In genomic region chr6:150409576-150410066, GRCh38 we compare ENCODE assay signal across 12 cellular contexts. TPM values are rescaled to one million over a fixed set of nuclear protein-coding genes. Genes with fewer than 3 reads are reported as not detected.
A peak's percentile ranks its signal among the peaks of the same experiment; 100 is the strongest.
DNase-seq lines count a peak whose midpoint lies in the region; ATAC-seq, FAIRE-seq and TF ChIP-seq lines count a peak whose summit lies in the region.
"Had no signal": no experiment of that assay in that cellular context is flagged by ENCODE, and none has a peak within 500 bp of the region (broad histone marks: within the 10 kb centered on the region; RNA-seq: fewer than 3 reads in every experiment).

No MANE protein-coding gene starts in this region.

- H3K79me2 ChIP-seq in MM.1S (ENCODE audit: low read length): no peaks in the 10 kb centered on the region

- DNase-seq in MM.1S (peak; percentile 17), NCI-H748 (lab: John Stamatoyannopoulos, UW; ENCODE audit: unreplicated experiment) (peak; percentile 95), heart left ventricle (peak; percentile 62 to 77 (median 72)), small intestine (peak; percentile 50), brain microvascular endothelial cell (no peak)
- no peak for DNase-seq in stimulated activated naive CD4-positive, alpha-beta T cell treated with Interleukin-2 at 50 U/mL for 16 hours (lab: John Stamatoyannopoulos, UW)
- DNase-seq: activated effector memory CD4-positive, alpha-beta T cell treated with anti-CD3 and anti-CD28 coated beads, Interleukin-2, amount 50 U/mL, for 16 hours; mesendoderm; stimulated activated CD4-positive, alpha-beta T cell treated with anti-CD3 and anti-CD28 coated beads, Interleukin-2, amount 100 ng/mL, for 48 hours had no signal

- intact Hi-C loops in heart left ventricle (cut with DNase I): loop anchor here in 1 of 10 donors (10.0 kb wide), 1 partner anchor 925 kb away; no protein-coding TSS in a partner anchor

- no peaks in the 10 kb centered on the region for H3K9me2 ChIP-seq in MM.1S (replicated peaks; ENCODE audit: insufficient read depth, low read length)

- TF ChIP-seq CTCF in MM.1S (IDR thresholded peaks at IDR 0.05; ENCODE audit: low read length) (no peak), heart left ventricle (IDR thresholded peaks at IDR 0.05) (no peak), brain microvascular endothelial cell (IDR thresholded peaks at IDR 0.05; ENCODE audit: low read depth, low read length, missing control alignments) (no peak)

- H3K9me3 ChIP-seq in MM.1S (replicated peaks; ENCODE audit: insufficient read depth, low read length) (no peaks in the 10 kb centered on the region), heart left ventricle (peaks cover 0 to 4% (median 0%) of the 10 kb centered on the region in 12 donors), small intestine (ENCODE audit: control insufficient read depth, low read depth) (no peaks in the 10 kb centered on the region)

- no peak for TF ChIP-seq POLR2A in heart left ventricle (IDR thresholded peaks at IDR 0.05)

- H4K20me1 ChIP-seq in MM.1S (ENCODE audit: insufficient read depth, low read length): no peaks in the 10 kb centered on the region

- H3K4me3 ChIP-seq in MM.1S (ENCODE audit: low read length) (no peak overlapping the region), heart left ventricle (no peak overlapping the region), small intestine (ENCODE audit: low read depth in 1 of 2, low read length in 2 of 2) (no peak overlapping the region), brain microvascular endothelial cell (ENCODE audit: low read depth, low read length) (no peak overlapping the region)
- H3K4me3 ChIP-seq: SK-N-MC had no signal

- ATAC-seq in heart left ventricle (peak in 3 of 4 donors; percentile 14 to 41 (median 38)), HG02678 (IDR thresholded peaks at IDR 0.05; ENCODE audit: unreplicated experiment) (no peak)

- FAIRE-seq in small intestine (lab: Jason Lieb, UNC): no peak

- 3 to 11% (median 5%) methylated on average over 1 of the region's 1 CpG for WGBS in heart left ventricle, 4 donors
- 7 to 12% (median 10%) methylated on average over 1 of the region's 1 CpG for WGBS in small intestine, 3 donors

- no peak overlapping the region for H3K27ac ChIP-seq in MM.1S (ENCODE audit: low read length)
- peak overlapping the region in 1 of 12 donors; percentile 1 for H3K27ac ChIP-seq in heart left ventricle
- no peak overlapping the region for H3K27ac ChIP-seq in small intestine (ENCODE audit: low read depth in 1 of 2, low read length in 1 of 2)
- H3K27ac ChIP-seq in brain microvascular endothelial cell: no peak overlapping the region
- H3K27ac ChIP-seq: HL-60, SK-N-MC had no signal

- H3K4me2 ChIP-seq in MM.1S (ENCODE audit: low read depth, low read length): no peak overlapping the region

- no peak overlapping the region for H2AFZ ChIP-seq in MM.1S (ENCODE audit: low read length)

- in situ Hi-C loops in brain microvascular endothelial cell (cut with HindIII; ENCODE audit: low pct_ligation_motif_present, low sequenced_read_pairs): no loop called here

- H3K4me1 ChIP-seq in MM.1S (ENCODE audit: low read length) (no peaks in the 10 kb centered on the region), heart left ventricle (peaks cover 0 to 26% (median 17%) of the 10 kb centered on the region in 12 donors), small intestine (ENCODE audit: control insufficient read depth in 2 of 2, insufficient read depth in 1 of 2, low read depth in 1 of 2, low read length in 1 of 2) (peaks cover 0 to 5% of the 10 kb centered on the region in 2 donors)

- H3K36me3 ChIP-seq in MM.1S (replicated peaks; ENCODE audit: insufficient read depth, low read length) (no peaks in the 10 kb centered on the region), heart left ventricle (no peaks in the 10 kb centered on the region), small intestine (ENCODE audit: control insufficient read depth in 2 of 2, insufficient read depth in 2 of 2, low read length in 2 of 2) (no peaks in the 10 kb centered on the region), brain microvascular endothelial cell (replicated peaks) (no peaks in the 10 kb centered on the region)

- H3F3A ChIP-seq in MM.1S (ENCODE audit: insufficient read depth, low read length): no peaks in the 10 kb centered on the region

- no peak overlapping the region for H3K9ac ChIP-seq in MM.1S (ENCODE audit: low read length)

- H3K27me3 ChIP-seq in MM.1S (replicated peaks; ENCODE audit: insufficient read depth, low read length) (no peaks in the 10 kb centered on the region), heart left ventricle (no peaks in the 10 kb centered on the region), small intestine (ENCODE audit: control insufficient read depth in 2 of 2, insufficient read depth in 2 of 2, low read length in 2 of 2) (no peaks in the 10 kb centered on the region), brain microvascular endothelial cell (replicated peaks) (no peaks in the 10 kb centered on the region)

RNA-seq across cellular contexts. Expression of gene IYD, which starts 40.8 kb away (rescaled TPM):
- under 1 TPM in 1 of 9 donors, not detected in 8; 0.12 TPM for total RNA-seq in heart left ventricle
- not detected for polyA plus RNA-seq in heart left ventricle
- 10 to 100 TPM in 1 of 3 donors, 1 to 10 TPM in 2; 5.3 to 10.5 (median 5.9) TPM for polyA plus RNA-seq in small intestine

Comparison
In these comparisons a context has a peak if more than half of its experiments do, and no peak if none do; other contexts are left out.
1. DNase-seq: peak in MM.1S (single experiment), NCI-H748 (single experiment), heart left ventricle (5 of 5) and small intestine (single experiment); none in brain microvascular endothelial cell (single experiment) and stimulated activated naive CD4-positive, alpha-beta T cell treated with Interleukin-2 at 50 U/mL for 16 hours (single experiment).
2. RNA of gene IYD, which starts 40.8 kb away (polyA plus RNA-seq): 5.3 to 10.5 TPM in small intestine; not detected in heart left ventricle; every median in the first group is over 4 times any median in the second.